Comparison of ENCODE assay signal across 1 cellular context in genomic region chr17:48045270-48046001, GRCh38.
TF ChIP-seq lines count a peak whose summit lies in the region.

No MANE protein-coding gene starts in this region.

TF ChIP-seq in H1, 55 proteins besides CTCF, POLR2A, EP300 and RAD21:
- TF ChIP-seq SIRT6 (IDR thresholded peaks at IDR 0.05; ENCODE audit: low read length): no peak
- no peak for TF ChIP-seq RBBP5 (IDR thresholded peaks at IDR 0.05; ENCODE audit: borderline replicate concordance, low read depth, low read length)
- TF ChIP-seq USF2 (IDR thresholded peaks at IDR 0.05; ENCODE audit: low read length): no peak
- TF ChIP-seq GABPA (IDR thresholded peaks at IDR 0.05; ENCODE audit: borderline replicate concordance, insufficient read depth, low read length): no peak
- no peak for TF ChIP-seq CEBPB (IDR thresholded peaks at IDR 0.05; ENCODE audit: low read depth, low read length)
- TF ChIP-seq TAF7 (optimal IDR thresholded peaks at IDR 0.05; ENCODE audit: borderline replicate concordance, low read depth, low read length): no peak
- no peak for TF ChIP-seq SP2 (IDR thresholded peaks at IDR 0.05; ENCODE audit: low read length)
- TF ChIP-seq ATF2 (IDR thresholded peaks at IDR 0.05; ENCODE audit: low read length): no peak
- no peak for TF ChIP-seq SIN3A (conservative IDR thresholded peaks at IDR 0.05 in 1 of 2, IDR thresholded peaks at IDR 0.05 in 1 of 2; ENCODE audit: low read depth in 1 of 2, low read length in 2 of 2)
- no peak for TF ChIP-seq JUN (IDR thresholded peaks at IDR 0.05; ENCODE audit: low read depth, low read length)
- TF ChIP-seq RFX5 (IDR thresholded peaks at IDR 0.05; ENCODE audit: borderline replicate concordance, low read depth, low read length): no peak
- TF ChIP-seq NRF1 (IDR thresholded peaks at IDR 0.05; ENCODE audit: low read depth, low read length): no peak
- TF ChIP-seq SRF (IDR thresholded peaks at IDR 0.05; ENCODE audit: low read depth, low read length): no peak
- no peak for TF ChIP-seq POU5F1 (IDR thresholded peaks at IDR 0.05; ENCODE audit: low read depth, low read length)
- TF ChIP-seq FOSL1 (IDR thresholded peaks at IDR 0.05; ENCODE audit: insufficient read depth, low read depth, low read length): no peak
- TF ChIP-seq PHF8 (conservative IDR thresholded peaks at IDR 0.05; ENCODE audit: low read depth, low read length): no peak
- TF ChIP-seq TCF12 (IDR thresholded peaks at IDR 0.05; ENCODE audit: low read depth, low read length): no peak
- no peak for TF ChIP-seq MAX (IDR thresholded peaks at IDR 0.05)
- TF ChIP-seq SP4 (IDR thresholded peaks at IDR 0.05; ENCODE audit: low read length): no peak
